6 cellular contexts compared by ENCODE assay signal in genomic region chr19:1251503-1252220, GRCh38. TPM values are rescaled to one million over a fixed set of nuclear protein-coding genes. Genes with fewer than 3 reads are reported as not detected.
DNase-seq lines count a peak whose midpoint lies in the region; ATAC-seq and TF ChIP-seq lines count a peak whose summit lies in the region.

No MANE protein-coding gene starts in this region.

- H2AFZ ChIP-seq in PC-3 (ENCODE audit: low read length) (no peak overlapping the region), trophoblast cell (ENCODE audit: insufficient read depth, low read length, poor library complexity) (peak overlapping the region; percentile 21)

- peak overlapping the region; percentile 69 for H4K8ac ChIP-seq in trophoblast cell (ENCODE audit: low read depth, low read length)

- peaks cover 8% of the 10 kb centered on the region for H4K20me1 ChIP-seq in PC-3 (ENCODE audit: low read length)

- H3K79me2 ChIP-seq in PC-3 (ENCODE audit: low read length) (peaks cover 56% of the 10 kb centered on the region), trophoblast cell (ENCODE audit: control insufficient read depth, insufficient read depth, low read length, poor library complexity) (peaks cover 41% of the 10 kb centered on the region)

- H2BK12ac ChIP-seq in trophoblast cell (ENCODE audit: low read length): peak overlapping the region; percentile 34

- H3K4me3 Mint-ChIP-seq in CD4-positive, CD25-positive, alpha-beta regulatory T cell: peak overlapping the region; percentile 90 to 99 (median 95)

- CTCF ChIA-PET in PC-3 (lab: Charles Lee): no interaction called here

- H3K9ac ChIP-seq in PC-3 (ENCODE audit: low read length) (peak overlapping the region; percentile 86), colonic mucosa (ENCODE audit: low read depth in 2 of 2, low read length in 2 of 2) (peak overlapping the region; percentile 95 to 99), trophoblast cell (ENCODE audit: low read length) (peak overlapping the region; percentile 95)

- POLR2A ChIA-PET in PC-3 (lab: Charles Lee; ENCODE audit: unreplicated experiment): no interaction called here

- H3K9me2 ChIP-seq in PC-3 (replicated peaks; ENCODE audit: low read length): no peaks in the 10 kb centered on the region

- H3K18ac ChIP-seq in trophoblast cell (ENCODE audit: low read length): peak overlapping the region; percentile 92

- H3K27me3 ChIP-seq in CD4-positive, CD25-positive, alpha-beta regulatory T cell (ENCODE audit: control insufficient read depth, insufficient read depth, low read length): no peaks in the 10 kb centered on the region
- no peaks in the 10 kb centered on the region for H3K27me3 ChIP-seq in PC-3 (ENCODE audit: low read length)
- H3K27me3 ChIP-seq in colonic mucosa: no peaks in the 10 kb centered on the region
- no peaks in the 10 kb centered on the region for H3K27me3 ChIP-seq in trophoblast cell (ENCODE audit: insufficient read depth, low read length)

- no CpG with 5 or more reads among the region's 31 CpGs for WGBS in trophoblast cell (ENCODE audit: extremely low coverage, insufficient coverage, insufficient read length)

- intact Hi-C loops in PC-3 (cut with micrococcal nuclease) (loop anchor here (1.0 kb wide), 1 partner anchor 18 kb away; the partner anchor contains the start of gene CIRBP), colonic mucosa (cut with DNase I) (no loop called here)

- no peaks in the 10 kb centered on the region for H3K27me3 Mint-ChIP-seq in CD4-positive, CD25-positive, alpha-beta regulatory T cell

- no peak overlapping the region for H3K23ac ChIP-seq in trophoblast cell (ENCODE audit: low read length)

- peaks cover 0 to 4% (median 0%) of the 10 kb centered on the region in 7 donors for H3K9me3 Mint-ChIP-seq in CD4-positive, CD25-positive, alpha-beta regulatory T cell

- H3K14ac ChIP-seq in trophoblast cell (ENCODE audit: low read length): peak overlapping the region; percentile 94

- peak overlapping the region; percentile 79 for H4K12ac ChIP-seq in trophoblast cell (ENCODE audit: low read depth, low read length)

- peak overlapping the region; percentile 98 for H4K91ac ChIP-seq in trophoblast cell (ENCODE audit: low read depth, low read length)

- DNase-seq in CD4-positive, CD25-positive, alpha-beta regulatory T cell: peak; percentile 58 to 85 (median 60)
- no peak for DNase-seq in PC-3
- DNase-seq in colonic mucosa: no peak
- peak; percentile 38 to 62 for DNase-seq in trophoblast cell

- H3K27ac ChIP-seq in CD4-positive, CD25-positive, alpha-beta regulatory T cell (ENCODE audit: insufficient read depth, low read length, poor library complexity, severe bottlenecking): peak overlapping the region; percentile 88
- H3K27ac ChIP-seq in PC-3 (ENCODE audit: low read length) (peak overlapping the region; percentile 94), colonic mucosa (peak overlapping the region; percentile 99), trophoblast cell (ENCODE audit: low read depth, low read length) (peak overlapping the region; percentile 92)

- H3K9me3 ChIP-seq in CD4-positive, CD25-positive, alpha-beta regulatory T cell (ENCODE audit: control insufficient read depth in 2 of 2, low read length in 2 of 2): no peaks in the 10 kb centered on the region
- no peaks in the 10 kb centered on the region for H3K9me3 ChIP-seq in PC-3 (ENCODE audit: low read length)
- H3K9me3 ChIP-seq in colonic mucosa: no peaks in the 10 kb centered on the region
- H3K9me3 ChIP-seq in trophoblast cell (ENCODE audit: insufficient read depth, low read depth, low read length): no peaks in the 10 kb centered on the region

- H2BK120ac ChIP-seq in trophoblast cell (ENCODE audit: insufficient read depth, low read length, poor library complexity): peak overlapping the region; percentile 50

- peaks cover 45% of the 10 kb centered on the region for H3K79me1 ChIP-seq in trophoblast cell (ENCODE audit: low read length)

- H3K27ac Mint-ChIP-seq in CD4-positive, CD25-positive, alpha-beta regulatory T cell: peak overlapping the region; percentile 89 to 95 (median 95)

- peak overlapping the region; percentile 97 for H3K4me2 ChIP-seq in PC-3 (ENCODE audit: low read length)
- peak overlapping the region; percentile 76 for H3K4me2 ChIP-seq in trophoblast cell (ENCODE audit: low read length)

- ATAC-seq in CD4-positive, CD25-positive, alpha-beta regulatory T cell (ENCODE audit: low read depth in 2 of 2): no peak
- ATAC-seq in PC-3 (no peak), GM18909 (IDR thresholded peaks at IDR 0.05; ENCODE audit: poor library complexity, unreplicated experiment) (no peak), GM18868 (IDR thresholded peaks at IDR 0.05; ENCODE audit: unreplicated experiment) (no peak)

- peak overlapping the region; percentile 92 for H2BK5ac ChIP-seq in trophoblast cell (ENCODE audit: low read depth, low read length, poor library complexity)

- H3K4me1 ChIP-seq in CD4-positive, CD25-positive, alpha-beta regulatory T cell (ENCODE audit: control insufficient read depth, insufficient read depth, low read length, poor library complexity, severe bottlenecking): peaks cover 51% of the 10 kb centered on the region
- H3K4me1 ChIP-seq in PC-3 (ENCODE audit: insufficient read depth, low read length) (peaks cover 23% of the 10 kb centered on the region), colonic mucosa (peaks cover 27% of the 10 kb centered on the region), trophoblast cell (ENCODE audit: control insufficient read depth in 1 of 2, insufficient read depth in 2 of 2, low read length in 2 of 2) (peaks cover 16 to 18% of the 10 kb centered on the region in 2 experiments)

- H3K36me3 ChIP-seq in CD4-positive, CD25-positive, alpha-beta regulatory T cell (ENCODE audit: control insufficient read depth, insufficient read depth, low read length): peaks cover 24% of the 10 kb centered on the region
- H3K36me3 ChIP-seq in PC-3 (ENCODE audit: low read depth, low read length) (peaks cover 40% of the 10 kb centered on the region), colonic mucosa (peaks cover 25% of the 10 kb centered on the region), trophoblast cell (ENCODE audit: control insufficient read depth in 1 of 2, insufficient read depth in 2 of 2, low read length in 2 of 2) (peaks cover 59 to 65% of the 10 kb centered on the region in 2 experiments)

- H3K36me3 Mint-ChIP-seq in CD4-positive, CD25-positive, alpha-beta regulatory T cell: no peaks in the 10 kb centered on the region

- TF ChIP-seq CTCF in PC-3 (conservative IDR thresholded peaks at IDR 0.05; ENCODE audit: low read depth, low read length) (no peak), colonic mucosa (IDR thresholded peaks at IDR 0.05) (no peak)

- BruUV-seq in PC-3 (replicated peaks; lab: Mats Ljungman, UMichigan): TSS peak; percentile 79

- peak overlapping the region; percentile 83 for H2AK5ac ChIP-seq in trophoblast cell (ENCODE audit: low read length)

- peak overlapping the region; percentile 51 for H3K4me3 ChIP-seq in CD4-positive, CD25-positive, alpha-beta regulatory T cell (ENCODE audit: low read depth, low read length)
- peak overlapping the region; percentile 86 for H3K4me3 ChIP-seq in PC-3 (ENCODE audit: low read length)
- peak overlapping the region; percentile 85 for H3K4me3 ChIP-seq in colonic mucosa
- peak overlapping the region; percentile 96 for H3K4me3 ChIP-seq in trophoblast cell (ENCODE audit: low read depth, low read length)

- H3F3A ChIP-seq in PC-3 (ENCODE audit: low read length, unreplicated experiment): no peaks in the 10 kb centered on the region

- H3K4ac ChIP-seq in trophoblast cell (ENCODE audit: low read depth, low read length): peak overlapping the region; percentile 94

- peaks cover 0 to 23% (median 5%) of the 10 kb centered on the region in 4 donors for H3K4me1 Mint-ChIP-seq in CD4-positive, CD25-positive, alpha-beta regulatory T cell

RNA-seq across cellular contexts. Expression of gene MIDN, which starts 3.3 kb away (rescaled TPM):
- 126 TPM for total RNA-seq in CD4-positive, CD25-positive, alpha-beta regulatory T cell
- 1 to 10 TPM; 1.4 to 3.4 (median 1.8) TPM for polyA plus RNA-seq in CD4-positive, CD25-positive, alpha-beta regulatory T cell
- total RNA-seq in PC-3 (2014; rRNA removed) (17.3 and 41.8 TPM in 2 replicates), colonic mucosa (100 to 1,000 TPM; 172 to 177 TPM)
- polyA plus RNA-seq in trophoblast cell (2013): 159 and 165 TPM in 2 replicates

RNA-seq across cellular contexts. Expression of gene ATP5F1D, which starts 10.1 kb away (rescaled TPM):
- 124 TPM for total RNA-seq in CD4-positive, CD25-positive, alpha-beta regulatory T cell
- 100 to 1,000 TPM; 208 to 236 (median 223) TPM for polyA plus RNA-seq in CD4-positive, CD25-positive, alpha-beta regulatory T cell
- total RNA-seq in PC-3 (2014; rRNA removed) (102 and 187 TPM in 2 replicates), colonic mucosa (100 to 1,000 TPM; 359 to 627 TPM)
- 106 and 107 TPM in 2 replicates for polyA plus RNA-seq in trophoblast cell (2013)

RNA-seq across cellular contexts. Expression of gene CBARP, which starts 13.9 kb away (rescaled TPM):
- total RNA-seq in CD4-positive, CD25-positive, alpha-beta regulatory T cell: 0.12 TPM
- not detected for polyA plus RNA-seq in CD4-positive, CD25-positive, alpha-beta regulatory T cell
- total RNA-seq in PC-3 (2014; rRNA removed) (3.3 and 6.3 TPM in 2 replicates), colonic mucosa (under 1 TPM; 0.22 to 0.48 TPM)
- polyA plus RNA-seq in trophoblast cell (2013): 3.7 and 4.2 TPM in 2 replicates

RNA-seq across cellular contexts. Expression of gene CIRBP, which starts 17.5 kb away (rescaled TPM):
- 497 TPM for total RNA-seq in CD4-positive, CD25-positive, alpha-beta regulatory T cell
- 100 to 1,000 TPM; 172 to 243 (median 210) TPM for polyA plus RNA-seq in CD4-positive, CD25-positive, alpha-beta regulatory T cell
- 136 and 197 TPM in 2 replicates for total RNA-seq in PC-3 (2014; rRNA removed)
- total RNA-seq in colonic mucosa: 100 to 1,000 TPM; 163 to 179 TPM
- polyA plus RNA-seq in trophoblast cell (2013): 116 and 120 TPM in 2 replicates

RNA-seq across cellular contexts. Expression of gene FAM174C, which starts 23.7 kb away (rescaled TPM):
- 44.2 TPM for total RNA-seq in CD4-positive, CD25-positive, alpha-beta regulatory T cell
- polyA plus RNA-seq in CD4-positive, CD25-positive, alpha-beta regulatory T cell: 10 to 100 TPM; 72.9 to 91.3 (median 88.4) TPM
- 110 and 133 TPM in 2 replicates for total RNA-seq in PC-3 (2014; rRNA removed)
- total RNA-seq in colonic mucosa: 100 to 1,000 TPM in 1 of 2 donors, 10 to 100 TPM in 1; 41.8 to 114 TPM
- polyA plus RNA-seq in trophoblast cell (2013): 58.5 and 63.2 TPM in 2 replicates

Comparison
In these comparisons a context has a peak if more than half of its experiments do, and no peak if none do; other contexts are left out.
1. DNase-seq: peak in CD4-positive, CD25-positive, alpha-beta regulatory T cell (3 of 3) and trophoblast cell (2 of 2); none in PC-3 (single experiment) and colonic mucosa (single experiment).
2. Peak in every context shown above with its lines, with median percentiles within 50 percentile points of each other: H3K27ac ChIP-seq, H3K4me3 ChIP-seq and H3K9ac ChIP-seq.